8 cellular contexts compared by ENCODE assay signal in genomic region chr2:85999131-85999831, GRCh38.
DNase-seq lines count a peak whose midpoint lies in the region; ATAC-seq and TF ChIP-seq lines count a peak whose summit lies in the region.

No MANE protein-coding gene starts in this region.

- no peaks in the 10 kb centered on the region for H3K27me3 ChIP-seq in CD8-positive, alpha-beta T cell (ENCODE audit: insufficient read depth, low read length)

- peaks cover 63% of the 10 kb centered on the region for H3K4me1 ChIP-seq in CD8-positive, alpha-beta T cell (ENCODE audit: insufficient read depth, low read length)

- no peak for TF ChIP-seq CTCF in CD8-positive, alpha-beta T cell (IDR thresholded peaks at IDR 0.05)

- H3K4me1 Mint-ChIP-seq in CD8-positive, alpha-beta T cell (ENCODE audit: low read depth) = peaks cover 46% of the 10 kb centered on the region
- H3K4me1 Mint-ChIP-seq in activated CD8-positive, alpha-beta memory T cell treated with anti-CD3 and anti-CD28 coated beads, Interleukin-2, amount 10 ng/mL, durations not matched to agents 7 days and 5 days = peaks cover 72% of the 10 kb centered on the region

- CTCF ChIA-PET in CD8-positive, alpha-beta T cell (lab: Charles Lee) = interaction anchor here (1.2 kb wide), 1 partner anchor 172 kb away, joined by 3 read pairs; no protein-coding TSS in a partner anchor
- CTCF ChIA-PET in activated CD8-positive, alpha-beta memory T cell treated with anti-CD3 and anti-CD28 coated beads, Interleukin-2, amount 10 ng/mL, durations not matched to agents 7 days and 5 days (lab: Charles Lee) = interaction anchor here (0.9 to 4.4 kb wide), 9 partner anchors 15 to 172 kb away, joined by 3 to 30 read pairs (median 5); no protein-coding TSS in a partner anchor

- H3K27me3 Mint-ChIP-seq in CD8-positive, alpha-beta T cell (ENCODE audit: low read depth) = no peaks in the 10 kb centered on the region
- H3K27me3 Mint-ChIP-seq in activated CD8-positive, alpha-beta memory T cell treated with anti-CD3 and anti-CD28 coated beads, Interleukin-2, amount 10 ng/mL, durations not matched to agents 7 days and 5 days = no peaks in the 10 kb centered on the region

- peak overlapping the region; percentile 43 for H3K27ac ChIP-seq in CD8-positive, alpha-beta T cell (ENCODE audit: low read depth, low read length)

- H3K9me3 Mint-ChIP-seq in CD8-positive, alpha-beta T cell = peaks cover 3% of the 10 kb centered on the region
- H3K9me3 Mint-ChIP-seq in activated CD8-positive, alpha-beta memory T cell treated with anti-CD3 and anti-CD28 coated beads, Interleukin-2, amount 10 ng/mL, durations not matched to agents 7 days and 5 days (ENCODE audit: low read depth) = peaks cover 7% of the 10 kb centered on the region

- H3K27ac Mint-ChIP-seq in CD8-positive, alpha-beta T cell = peak overlapping the region; percentile 93
- peak overlapping the region; percentile 95 for H3K27ac Mint-ChIP-seq in activated CD8-positive, alpha-beta memory T cell treated with anti-CD3 and anti-CD28 coated beads, Interleukin-2, amount 10 ng/mL, durations not matched to agents 7 days and 5 days

- peak in 6 of 7 experiments; percentile 9 to 69 (median 42) for DNase-seq in CD8-positive, alpha-beta T cell
- peak; percentile 85 for DNase-seq in activated CD8-positive, alpha-beta memory T cell treated with anti-CD3 and anti-CD28 coated beads, Interleukin-2, amount 10 ng/mL, durations not matched to agents 7 days and 5 days
- no peak for DNase-seq in Right ventricle myocardium inferior (ENCODE audit: missing footprints)
- DNase-seq in stimulated activated CD4-positive, alpha-beta T cell treated with anti-CD3 and anti-CD28 coated beads, Interleukin-2, amount 100 ng/mL, for 4 hours (ENCODE audit: low read depth) = peak; percentile 19
- DNase-seq in NCI-H1694 (lab: John Stamatoyannopoulos, UW) = no peak
- no peak for DNase-seq in NCI-H2171 treated with DMSO at 0.1 percent for 48 hours (lab: John Stamatoyannopoulos, UW)

- POLR2A ChIA-PET in CD8-positive, alpha-beta T cell (lab: Charles Lee) = interaction anchor here (0.9 to 1.5 kb wide), 2 partner anchors 23 to 38 kb away, joined by 3 read pairs; no protein-coding TSS in a partner anchor

- peak overlapping the region; percentile 58 for H3K4me3 Mint-ChIP-seq in CD8-positive, alpha-beta T cell
- peak overlapping the region; percentile 56 for H3K4me3 Mint-ChIP-seq in activated CD8-positive, alpha-beta memory T cell treated with anti-CD3 and anti-CD28 coated beads, Interleukin-2, amount 10 ng/mL, durations not matched to agents 7 days and 5 days

- H3K4me3 ChIP-seq in CD8-positive, alpha-beta T cell (ENCODE audit: low read depth, low read length) = no peak overlapping the region

- H3K9me3 ChIP-seq in CD8-positive, alpha-beta T cell (ENCODE audit: low read length) = no peaks in the 10 kb centered on the region

- intact Hi-C loops in CD8-positive, alpha-beta T cell (cut with DNase I, micrococcal nuclease) = loop anchor here in 1 of 2 experiments (5.0 kb wide), 1 partner anchor 38 kb away; no protein-coding TSS in a partner anchor
- intact Hi-C loops in Right ventricle myocardium inferior (cut with DNase I) = no loop called here

- H3K36me3 ChIP-seq in CD8-positive, alpha-beta T cell (ENCODE audit: insufficient read depth, low read length) = no peaks in the 10 kb centered on the region

- H3K36me3 Mint-ChIP-seq in CD8-positive, alpha-beta T cell = no peaks in the 10 kb centered on the region
- peaks cover 19% of the 10 kb centered on the region for H3K36me3 Mint-ChIP-seq in activated CD8-positive, alpha-beta memory T cell treated with anti-CD3 and anti-CD28 coated beads, Interleukin-2, amount 10 ng/mL, durations not matched to agents 7 days and 5 days

- peak; percentile 91 for ATAC-seq in CD8-positive, alpha-beta T cell
- ATAC-seq in GM19467 (IDR thresholded peaks at IDR 0.05; ENCODE audit: unreplicated experiment) (peak; percentile 80), HG03575 (IDR thresholded peaks at IDR 0.05; ENCODE audit: extremely low read depth, insufficient number of reproducible peaks, low FRiP score, unreplicated experiment) (peak; percentile 52), Right ventricle myocardium inferior (peak; percentile 17)
- peak; percentile 92 for ATAC-seq in activated CD8-positive, alpha-beta memory T cell treated with anti-CD3 and anti-CD28 coated beads, Interleukin-2, amount 10 ng/mL, durations not matched to agents 7 days and 5 days

Comparison
In these comparisons a context has a peak if more than half of its experiments do, and no peak if none do; other contexts are left out.
1. ATAC-seq: peak in every context shown above with its lines; median percentile 92 in activated CD8-positive, alpha-beta memory T cell treated with anti-CD3 and anti-CD28 coated beads, Interleukin-2, amount 10 ng/mL, durations not matched to agents 7 days and 5 days; 91 in CD8-positive, alpha-beta T cell; 80 in GM19467; 52 in HG03575; 17 in Right ventricle myocardium inferior.
2. DNase-seq: peak in CD8-positive, alpha-beta T cell (6 of 7), activated CD8-positive, alpha-beta memory T cell treated with anti-CD3 and anti-CD28 coated beads, Interleukin-2, amount 10 ng/mL, durations not matched to agents 7 days and 5 days (single experiment) and stimulated activated CD4-positive, alpha-beta T cell treated with anti-CD3 and anti-CD28 coated beads, Interleukin-2, amount 100 ng/mL, for 4 hours (single experiment); none in Right ventricle myocardium inferior (single experiment), NCI-H1694 (single experiment) and NCI-H2171 treated with DMSO at 0.1 percent for 48 hours (single experiment).